17 cellular contexts compared by ENCODE assay signal in the genomic region with DNA sequence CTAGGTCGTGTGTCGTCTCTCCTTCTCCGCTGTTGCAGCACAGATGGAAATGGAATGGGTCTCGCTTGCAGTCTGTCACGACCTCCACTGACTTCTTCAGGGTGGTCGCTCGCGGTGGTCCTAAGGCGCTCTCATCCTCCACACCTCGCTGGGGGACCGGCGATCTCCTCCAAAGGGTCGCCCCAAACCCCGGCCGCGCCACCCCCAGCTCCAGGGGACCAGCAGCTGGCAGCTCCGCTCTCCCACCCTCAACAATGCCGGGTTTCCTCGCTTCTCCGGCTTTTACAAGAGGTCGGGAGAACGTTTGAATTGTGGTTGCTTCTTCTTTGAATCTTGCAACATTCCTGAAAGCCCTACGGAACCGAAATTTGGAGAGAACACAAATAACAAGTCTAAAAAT. TPM values are rescaled to one million over a fixed set of nuclear protein-coding genes. Genes with fewer than 3 reads are reported as not detected.
DNase-seq lines count a peak whose midpoint lies in the region; ATAC-seq, FAIRE-seq and TF ChIP-seq lines count a peak whose summit lies in the region.
"Had no signal": no experiment of that assay in that cellular context is flagged by ENCODE, and none has a peak within 500 bp of the region (broad histone marks: within the 10 kb centered on the region; RNA-seq: fewer than 3 reads in every experiment).

No MANE protein-coding gene starts in this region.

- H3K27me3 ChIP-seq in GM23338 (ENCODE audit: insufficient read depth) (no peaks in the 10 kb centered on the region), SJSA1 (replicated peaks) (no peaks in the 10 kb centered on the region)

- WGBS in A549 (ENCODE audit: missing lambda C conversion rate): 63% methylated on average over 24 of the region's 24 CpGs

- no peak overlapping the region for H3K4me3 Mint-ChIP-seq in GM23338
- no peak overlapping the region for H3K4me3 Mint-ChIP-seq in HFFc6

- no peak overlapping the region; the same call in 1 of the 2 replicates for H3K27ac Mint-ChIP-seq in GM23338
- no peak overlapping the region for H3K27ac Mint-ChIP-seq in HFFc6

- TF ChIP-seq CTCF in A549 (IDR thresholded peaks at IDR 0.05) (no peak), GM23338 (conservative IDR thresholded peaks at IDR 0.05; ENCODE audit: low read depth in 2 of 2) (no peak), fibroblast of mammary gland (conservative IDR thresholded peaks at IDR 0.05; ENCODE audit: control insufficient read depth, insufficient read depth, low read depth, low read length) (no peak), HFFc6 (IDR thresholded peaks at IDR 0.05) (no peak)

- H3K9me2 ChIP-seq in GM23338 (ENCODE audit: insufficient read depth): no peaks in the 10 kb centered on the region
- H3K9me2 ChIP-seq: SK-N-SH had no signal

- no peaks in the 10 kb centered on the region for H3K9me3 ChIP-seq in A549
- H3K9me3 ChIP-seq in SJSA1 (replicated peaks): no peaks in the 10 kb centered on the region
- H3K9me3 ChIP-seq: SK-N-SH had no signal

- peak; percentile 34 to 45; a peak in 3 of 6 replicates for ATAC-seq in A549
- ATAC-seq in GM23338: no peak
- ATAC-seq in HG02610 (IDR thresholded peaks at IDR 0.05; ENCODE audit: unreplicated experiment): no peak
- ATAC-seq: K562, Panc1 had no signal

- H3K4me2 ChIP-seq in A549 (peak overlapping the region; percentile 65), GM23338 (no peak overlapping the region)
- H3K4me2 ChIP-seq: SK-N-SH had no signal

- H3K36me3 Mint-ChIP-seq in GM23338 (ENCODE audit: low read depth) (peaks cover 21% of the 10 kb centered on the region; the same call in 2 of the 3 replicates), HFFc6 (ENCODE audit: low read depth) (peaks cover 6% of the 10 kb centered on the region; the same call in 1 of the 2 replicates)
- H3K36me3 Mint-ChIP-seq: CD14-positive monocyte had no signal

- no peak overlapping the region for H3K27ac ChIP-seq in A549
- H3K27ac ChIP-seq in GM23338 (ENCODE audit: low read depth): no peak overlapping the region
- no peak overlapping the region for H3K27ac ChIP-seq in SJSA1

- TF ChIP-seq POLR2A in A549 (IDR thresholded peaks at IDR 0.05; ENCODE audit: low read length): no peak

- POLR2A ChIA-PET in A549 (lab: Yijun Ruan, JAX): no interaction called here

- H3K9me3 Mint-ChIP-seq in GM23338 (peaks cover 24% of the 10 kb centered on the region), HFFc6 (peaks cover 5% of the 10 kb centered on the region; the same call in 1 of the 2 replicates)

- no peaks in the 10 kb centered on the region for H3K27me3 Mint-ChIP-seq in GM23338 (ENCODE audit: insufficient read depth, low read depth, poor library complexity)
- H3K27me3 Mint-ChIP-seq in HFFc6 (ENCODE audit: insufficient read depth): no peaks in the 10 kb centered on the region

- H4K20me1 ChIP-seq in GM23338 (replicated peaks; ENCODE audit: insufficient read depth): no peaks in the 10 kb centered on the region

- H3K79me2 ChIP-seq in GM23338 (replicated peaks; ENCODE audit: insufficient read depth): no peaks in the 10 kb centered on the region

- CTCF ChIA-PET in A549 (lab: Yijun Ruan, JAX): interaction anchor here (0.6 to 2.4 kb wide), 4 partner anchors 11 to 216 kb away, joined by 3 to 12 read pairs (median 4); no protein-coding TSS in a partner anchor

- DNase-seq in A549 (ENCODE audit: low read depth in 1 of 2, low spot score in 1 of 2) (no peak), GM23338 (ENCODE audit: low spot score) (no peak), SJSA1 (ENCODE audit: low read depth in 1 of 2, low spot score in 2 of 2) (no peak), fibroblast of mammary gland (ENCODE audit: low read depth) (no peak), NCI-H1930 (lab: John Stamatoyannopoulos, UW) (no peak), HFFc6 (no peak), islet precursor cell (no peak)
- DNase-seq: NCI-H446, NCI-H774, Right ventricle myocardium superior, SK-N-SH, T-helper 1 cell had no signal

- H3K36me3 ChIP-seq in GM23338 (ENCODE audit: insufficient read depth): no peaks in the 10 kb centered on the region; the same call in 1 of the 2 replicates
- H3K36me3 ChIP-seq in SJSA1: no peaks in the 10 kb centered on the region
- H3K36me3 ChIP-seq: HAP-1 had no signal

- H3F3A ChIP-seq in GM23338 (replicated peaks; ENCODE audit: low read depth): no peaks in the 10 kb centered on the region

- no peak for FAIRE-seq in A549 (lab: Jason Lieb, UNC)
- FAIRE-seq: K562 had no signal

- H3K4me3 ChIP-seq in A549: peak overlapping the region; percentile 39
- no peak overlapping the region for H3K4me3 ChIP-seq in GM23338
- H3K4me3 ChIP-seq in SJSA1: peak overlapping the region; percentile 33
- H3K4me3 ChIP-seq in fibroblast of mammary gland (ENCODE audit: control insufficient read depth, low read depth, low read length): peak overlapping the region; percentile 17
- H3K4me3 ChIP-seq: HAP-1, K562 had no signal

- no peaks in the 10 kb centered on the region for H3K4me1 ChIP-seq in A549
- H3K4me1 ChIP-seq in GM23338 (ENCODE audit: insufficient read depth): no peaks in the 10 kb centered on the region
- H3K4me1 ChIP-seq in SJSA1 (replicated peaks): no peaks in the 10 kb centered on the region
- H3K4me1 ChIP-seq: HAP-1 had no signal

- TF ChIP-seq RAD21 in A549 (conservative IDR thresholded peaks at IDR 0.05 in 1 of 2, IDR thresholded peaks at IDR 0.05 in 1 of 2): no peak

- no peak for TF ChIP-seq EP300 in A549 (IDR thresholded peaks at IDR 0.05)

- 0 out of 2 replicates have a peak overlapping the region, but pooled peaks have one; percentile 43 for H2AFZ ChIP-seq in GM23338

- H3K4me1 Mint-ChIP-seq in GM23338 (peaks cover 5% of the 10 kb centered on the region), HFFc6 (ENCODE audit: low read depth) (peaks cover 11% of the 10 kb centered on the region)
- H3K4me1 Mint-ChIP-seq: CD14-positive monocyte had no signal

TF ChIP-seq in A549, 52 proteins besides CTCF, POLR2A, EP300 and RAD21:
- TF ChIP-seq ESRRA (IDR thresholded peaks at IDR 0.05; ENCODE audit: borderline replicate concordance, low read length) (no peak), FOXS1 (CRISPR knock-in tag; IDR thresholded peaks at IDR 0.05) (no peak), RFX5 (IDR thresholded peaks at IDR 0.05) (no peak), NPAS2 (CRISPR knock-in tag; IDR thresholded peaks at IDR 0.05; ENCODE audit: borderline replicate concordance) (no peak), ZFP36 (IDR thresholded peaks at IDR 0.05; ENCODE audit: borderline replicate concordance, partially characterized antibody) (no peak)
- TF ChIP-seq, protein P1, sequence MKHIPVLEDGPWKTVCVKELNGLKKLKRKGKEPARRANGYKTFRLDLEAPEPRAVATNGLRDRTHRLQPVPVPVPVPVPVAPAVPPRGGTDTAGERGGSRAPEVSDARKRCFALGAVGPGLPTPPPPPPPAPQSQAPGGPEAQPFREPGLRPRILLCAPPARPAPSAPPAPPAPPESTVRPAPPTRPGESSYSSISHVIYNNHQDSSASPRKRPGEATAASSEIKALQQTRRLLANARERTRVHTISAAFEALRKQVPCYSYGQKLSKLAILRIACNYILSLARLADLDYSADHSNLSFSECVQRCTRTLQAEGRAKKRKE (CRISPR knock-in tag; IDR thresholded peaks at IDR 0.05; ENCODE audit: low read depth): no peak
TF ChIP-seq in A549: peak in this region for 0.

TF ChIP-seq in GM23338, 12 proteins besides CTCF, POLR2A, EP300 and RAD21 (continues in another document):
- TF ChIP-seq JUNB (IDR thresholded peaks at IDR 0.05; ENCODE audit: unreplicated experiment): no peak
- no peak for TF ChIP-seq CREB1 (CRISPR knock-in tag; IDR thresholded peaks at IDR 0.05; ENCODE audit: low read depth)
- TF ChIP-seq, protein P2, sequence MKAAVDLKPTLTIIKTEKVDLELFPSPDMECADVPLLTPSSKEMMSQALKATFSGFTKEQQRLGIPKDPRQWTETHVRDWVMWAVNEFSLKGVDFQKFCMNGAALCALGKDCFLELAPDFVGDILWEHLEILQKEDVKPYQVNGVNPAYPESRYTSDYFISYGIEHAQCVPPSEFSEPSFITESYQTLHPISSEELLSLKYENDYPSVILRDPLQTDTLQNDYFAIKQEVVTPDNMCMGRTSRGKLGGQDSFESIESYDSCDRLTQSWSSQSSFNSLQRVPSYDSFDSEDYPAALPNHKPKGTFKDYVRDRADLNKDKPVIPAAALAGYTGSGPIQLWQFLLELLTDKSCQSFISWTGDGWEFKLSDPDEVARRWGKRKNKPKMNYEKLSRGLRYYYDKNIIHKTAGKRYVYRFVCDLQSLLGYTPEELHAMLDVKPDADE (IDR thresholded peaks at IDR 0.05): no peak
- TF ChIP-seq NANOG (IDR thresholded peaks at IDR 0.05; ENCODE audit: borderline replicate concordance): no peak
- TF ChIP-seq ZNF114 (CRISPR knock-in tag; IDR thresholded peaks at IDR 0.05): no peak
- no peak for TF ChIP-seq POLR2AphosphoS5 (IDR thresholded peaks at IDR 0.05; ENCODE audit: low read depth)
- TF ChIP-seq EZH2 (IDR thresholded peaks at IDR 0.05; ENCODE audit: low read depth, unreplicated experiment): no peak

RNA-seq across cellular contexts. Expression of a gene that starts 25.9 kb away (rescaled TPM):
- polyA plus RNA-seq in A549 (2011; rRNA removed) (78.6 and 94.7 TPM in 2 replicates), A549 (2017; fragmentation: RNase III; extraction: RNeasy Plus Mini Kit Qiagen cat#74134 plus additional on column Dnase treatment) (82.9 to 85.8 TPM (median 84.3 TPM) in 3 replicates), GM23338 (2016; fragmentation: Nextera tagmentation; extraction: Ambion mirVana) (211 and 229 TPM in 2 replicates)
- polyA plus RNA-seq in A549 (2012; cell fraction: cytosol; rRNA removed): 128 and 156 TPM in 2 replicates
- polyA plus RNA-seq in A549 (2012; cell fraction: nucleus; rRNA removed): 92.5 and 165 TPM in 2 replicates
- 32.5 and 39.1 TPM in 2 replicates for polyA minus RNA-seq in A549 (2011; rRNA and poly(A)+ RNA removed)
- total RNA-seq in GM23338 (2014; rRNA removed; shearing (Covaris generic)): 214 and 252 TPM in 2 replicates
- total RNA-seq in SJSA1 (2014; rRNA removed; shearing (Covaris generic)): 93.9 and 225 TPM in 2 replicates
- 100 to 1,000 TPM; 108 to 122 (median 112) TPM for total RNA-seq in HFFc6 (2021; fragmentation: NEBNext Ultra II Directional; extraction: Animal tissue kit (Norgen Biotek cat#: 25700))

RNA-seq across cellular contexts. Expression of a gene that starts 26.2 kb away (rescaled TPM):
- polyA plus RNA-seq in A549 (2011; rRNA removed): 122 and 141 TPM in 2 replicates
- 64.3 and 66.7 TPM in 2 replicates for polyA plus RNA-seq in A549 (2012; cell fraction: cytosol; rRNA removed)
- polyA plus RNA-seq in A549 (2012; cell fraction: nucleus; rRNA removed): 26.4 and 37.4 TPM in 2 replicates
- polyA plus RNA-seq in A549 (2017; fragmentation: RNase III; extraction: RNeasy Plus Mini Kit Qiagen cat#74134 plus additional on column Dnase treatment): 105 to 126 TPM (median 110 TPM) in 3 replicates
- polyA minus RNA-seq in A549 (2011; rRNA and poly(A)+ RNA removed): 62.0 and 69.8 TPM in 2 replicates
- 114 and 153 TPM in 2 replicates for total RNA-seq in GM23338 (2014; rRNA removed; shearing (Covaris generic))
- 65.6 and 95.2 TPM in 2 replicates for polyA plus RNA-seq in GM23338 (2016; fragmentation: Nextera tagmentation; extraction: Ambion mirVana)
- total RNA-seq in SJSA1 (2014; rRNA removed; shearing (Covaris generic)): 76.2 and 95.2 TPM in 2 replicates
- 10 to 100 TPM; 69.6 to 85.9 (median 75.0) TPM for total RNA-seq in HFFc6 (2021; fragmentation: NEBNext Ultra II Directional; extraction: Animal tissue kit (Norgen Biotek cat#: 25700))

Comparison
In these comparisons a context has a peak if more than half of its experiments do, and no peak if none do; other contexts are left out.
1. ATAC-seq: peak in A549 (2 of 2); none in GM23338 (single experiment) and HG02610 (single experiment).